In genomic region chr18:67574749-67575148, GRCh38 we compare ENCODE assay signal across 31 cellular contexts. TPM values are rescaled to one million over a fixed set of nuclear protein-coding genes. Genes with fewer than 3 reads are reported as not detected.
DNase-seq lines count a peak whose midpoint lies in the region; ATAC-seq, FAIRE-seq and TF ChIP-seq lines count a peak whose summit lies in the region.
"Had no signal": no experiment of that assay in that cellular context is flagged by ENCODE, and none has a peak within 500 bp of the region (broad histone marks: within the 10 kb centered on the region; RNA-seq: fewer than 3 reads in every experiment).

No MANE protein-coding gene starts in this region.

- H3K27ac Mint-ChIP-seq in activated T-helper 1 cell treated with anti-CD3 and anti-CD28 coated beads, Interleukin-12 subunit alpha, Interleukin-12 subunit beta, Interleukin-2, Interleukin-4 antibody, amounts not matched to agents 30 ng/mL and 10 ng/mL and 1 ng/mL, durations not matched to agents 14 hours and 24 hours and 36 hours = no peak overlapping the region
- H3K27ac Mint-ChIP-seq: activated CD8-positive, alpha-beta T cell treated with anti-CD3 and anti-CD28 coated beads for 36 hours; activated naive CD4-positive, alpha-beta T cell treated with anti-CD3 and anti-CD28 coated beads, Interleukin-2, amount 10 ng/mL, durations not matched to agents 7 days and 5 days; CD8-positive, alpha-beta memory T cell; dendritic cell treated with granulocyte-macrophage colony-stimulating factor and Interleukin-4, amounts not matched to agents 40 ng/mL and 50 ng/mL, for 4 days; endodermal cell; stimulated activated naive CD8-positive, alpha-beta T cell treated with anti-CD3 and anti-CD28 coated beads, Interleukin-15, amount 100 ng/mL, for 72 hours had no signal

- no peaks in the 10 kb centered on the region for H3K27me3 ChIP-seq in mammary epithelial cell (ENCODE audit: insufficient read depth, low read length)
- no peaks in the 10 kb centered on the region for H3K27me3 ChIP-seq in breast epithelium
- no peaks in the 10 kb centered on the region for H3K27me3 ChIP-seq in H1 (replicated peaks in 1 of 4; ENCODE audit: control insufficient read depth in 3 of 4, extremely low read depth in 1 of 4, insufficient read depth in 3 of 4, low read length in 3 of 4)
- no peaks in the 10 kb centered on the region for H3K27me3 ChIP-seq in vagina
- H3K27me3 ChIP-seq: adrenal gland, left lung had no signal

- FAIRE-seq in H1 (lab: Jason Lieb, UNC) = no peak
- FAIRE-seq: GM12892, HepG2, urothelium cell line had no signal

- in situ Hi-C loops in mammary epithelial cell (cut with MboI; ENCODE audit: low sequenced_read_pairs in 2 of 2) = no loop called here

- peaks cover 3% of the 10 kb centered on the region for H3K27me3 Mint-ChIP-seq in activated T-helper 1 cell treated with anti-CD3 and anti-CD28 coated beads, Interleukin-12 subunit alpha, Interleukin-12 subunit beta, Interleukin-2, Interleukin-4 antibody, amounts not matched to agents 30 ng/mL and 10 ng/mL and 1 ng/mL, durations not matched to agents 14 hours and 24 hours and 36 hours (ENCODE audit: insufficient read depth)
- H3K27me3 Mint-ChIP-seq: CD8-positive, alpha-beta memory T cell; stimulated activated naive CD8-positive, alpha-beta T cell treated with anti-CD3 and anti-CD28 coated beads, Interleukin-15, amount 100 ng/mL, for 72 hours had no signal

- H4K91ac ChIP-seq in H1 (replicated peaks; ENCODE audit: insufficient read length, low read length) = no peak overlapping the region

- no peak overlapping the region for H2BK12ac ChIP-seq in H1 (ENCODE audit: low read depth, low read length)

- TF ChIP-seq POLR2A in breast epithelium (IDR thresholded peaks at IDR 0.05) = no peak
- no peak for TF ChIP-seq POLR2A in H1 (IDR thresholded peaks at IDR 0.05; ENCODE audit: control extremely low read depth in 1 of 2, low read depth in 2 of 2, low read length in 2 of 2)
- no peak for TF ChIP-seq POLR2A in vagina (IDR thresholded peaks at IDR 0.05)

- H2BK5ac ChIP-seq in H1 (ENCODE audit: low read depth, low read length) = no peak overlapping the region

- no peak overlapping the region for H2BK15ac ChIP-seq in H1 (ENCODE audit: low read length)

- no peak overlapping the region for H3K18ac ChIP-seq in H1 (ENCODE audit: extremely low read depth, low read length)

- H3K56ac ChIP-seq in H1 (replicated peaks; ENCODE audit: insufficient read length, low read depth, low read length) = no peak overlapping the region

- no peak overlapping the region for H3K4me3 ChIP-seq in mammary epithelial cell (replicated peaks in 1 of 3; ENCODE audit: insufficient read depth in 1 of 3, low read depth in 2 of 3, low read length in 3 of 3)
- H3K4me3 ChIP-seq in breast epithelium = no peak overlapping the region
- no peak overlapping the region for H3K4me3 ChIP-seq in H1 (ENCODE audit: extremely low read depth in 1 of 4, insufficient read depth in 2 of 4, low read depth in 3 of 4, low read length in 4 of 4)
- H3K4me3 ChIP-seq in vagina = no peak overlapping the region
- H3K4me3 ChIP-seq: adrenal gland, HAP-1, left lung, SK-N-MC, smooth muscle cell, thoracic aorta had no signal

- H4K5ac ChIP-seq in H1 (ENCODE audit: insufficient read length, low read depth, low read length) = no peak overlapping the region

- H3K9ac ChIP-seq in mammary epithelial cell (ENCODE audit: insufficient read depth, low read length) (no peak overlapping the region), H1 (replicated peaks in 1 of 4; ENCODE audit: extremely low read depth in 1 of 4, low read depth in 3 of 4, low read length in 3 of 4) (no peak overlapping the region)

- no peak overlapping the region for H3K4ac ChIP-seq in H1 (replicated peaks; ENCODE audit: insufficient read length, low read depth, low read length)

- no peak for DNase-seq in mammary epithelial cell
- no peak for DNase-seq in breast epithelium (ENCODE audit: low spot score in 2 of 2)
- peak; percentile 41 to 80 for DNase-seq in NCI-H1930 (lab: John Stamatoyannopoulos, UW)
- DNase-seq in H1 (ENCODE audit: low read depth in 1 of 2, low spot score in 2 of 2) = no peak
- DNase-seq in activated T-helper 1 cell treated with anti-CD3 and anti-CD28 coated beads, Interleukin-12 subunit alpha, Interleukin-12 subunit beta, Interleukin-2, Interleukin-4 antibody, amounts not matched to agents 30 ng/mL and 10 ng/mL and 1 ng/mL, durations not matched to agents 14 hours and 24 hours and 36 hours (ENCODE audit: low spot score) = no peak
- no peak for DNase-seq in vagina (ENCODE audit: extremely low spot score in 2 of 2)
- DNase-seq: activated CD4-positive, CD25-positive, alpha-beta regulatory T cell; activated CD8-positive, alpha-beta memory T cell treated with anti-CD3 and anti-CD28 coated beads, Interleukin-2, amount 50 U/mL, for 48 hours; activated CD8-positive, alpha-beta T cell treated with anti-CD3 and anti-CD28 coated beads for 36 hours; activated naive CD4-positive, alpha-beta T cell treated with anti-CD3 and anti-CD28 coated beads, Interleukin-2, amount 10 ng/mL, durations not matched to agents 7 days and 5 days; adrenal gland; CD8-positive, alpha-beta memory T cell; DMS153; endodermal cell; left lung; MV-4-11; NCI-H187 treated with DMSO at 0.1 percent for 48 hours; NCI-H2227 treated with DMSO at 0.1 percent for 48 hours; right cardiac atrium; stimulated activated naive CD8-positive, alpha-beta T cell treated with anti-CD3 and anti-CD28 coated beads, Interleukin-15, amount 100 ng/mL, for 72 hours had no signal

- H2AFZ ChIP-seq in mammary epithelial cell (ENCODE audit: low read depth, low read length) (peak overlapping the region; percentile 2), H1 (ENCODE audit: low read length) (peak overlapping the region; percentile 76)

- ATAC-seq in HG02840 (IDR thresholded peaks at IDR 0.05; ENCODE audit: low FRiP score, unreplicated experiment) = no peak
- ATAC-seq: activated CD8-positive, alpha-beta T cell treated with anti-CD3 and anti-CD28 coated beads for 36 hours; HepG2; left lung; right cardiac atrium; stimulated activated naive CD8-positive, alpha-beta T cell treated with anti-CD3 and anti-CD28 coated beads, Interleukin-15, amount 100 ng/mL, for 72 hours had no signal

- H3K27ac ChIP-seq in mammary epithelial cell (ENCODE audit: insufficient read depth, low read depth, low read length) = no peak overlapping the region
- no peak overlapping the region for H3K27ac ChIP-seq in breast epithelium
- H3K27ac ChIP-seq in H1 (ENCODE audit: low read depth, low read length) = no peak overlapping the region
- H3K27ac ChIP-seq in vagina = no peak overlapping the region
- H3K27ac ChIP-seq: adrenal gland, left lung, SK-N-MC, thoracic aorta had no signal

- no peaks in the 10 kb centered on the region for H3K4me1 Mint-ChIP-seq in activated T-helper 1 cell treated with anti-CD3 and anti-CD28 coated beads, Interleukin-12 subunit alpha, Interleukin-12 subunit beta, Interleukin-2, Interleukin-4 antibody, amounts not matched to agents 30 ng/mL and 10 ng/mL and 1 ng/mL, durations not matched to agents 14 hours and 24 hours and 36 hours (ENCODE audit: low read depth)
- H3K4me1 Mint-ChIP-seq: activated naive CD4-positive, alpha-beta T cell treated with anti-CD3 and anti-CD28 coated beads, Interleukin-2, amount 10 ng/mL, durations not matched to agents 7 days and 5 days; CD8-positive, alpha-beta memory T cell; endodermal cell; stimulated activated naive CD8-positive, alpha-beta T cell treated with anti-CD3 and anti-CD28 coated beads, Interleukin-15, amount 100 ng/mL, for 72 hours had no signal

- H3K23me2 ChIP-seq in H1 (ENCODE audit: low read depth, low read length) = no peaks in the 10 kb centered on the region

- no peak for TF ChIP-seq RAD21 in H1 (IDR thresholded peaks at IDR 0.05 in 1 of 2, conservative IDR thresholded peaks at IDR 0.05 in 1 of 2; ENCODE audit: low read depth in 2 of 2, low read length in 2 of 2)

- H3K36me3 ChIP-seq in mammary epithelial cell (ENCODE audit: insufficient read depth, low read length) (no peaks in the 10 kb centered on the region), breast epithelium (no peaks in the 10 kb centered on the region), H1 (ENCODE audit: control insufficient read depth in 2 of 4, insufficient read depth in 4 of 4, low read length in 3 of 4) (no peaks in the 10 kb centered on the region; a peak in 1 of 8 replicates), vagina (no peaks in the 10 kb centered on the region)
- H3K36me3 ChIP-seq: adrenal gland, HAP-1, left lung, thoracic aorta had no signal

- no peak overlapping the region for H4K8ac ChIP-seq in H1 (ENCODE audit: extremely low read depth, insufficient read depth, low read length)

- intact Hi-C loops in mammary epithelial cell (cut with micrococcal nuclease) (no loop called here), breast epithelium (cut with DNase I; ENCODE audit: low total_unique reads) (no loop called here), vagina (cut with DNase I) (no loop called here)
- intact Hi-C loops in activated T-helper 1 cell treated with anti-CD3 and anti-CD28 coated beads, Interleukin-12 subunit alpha, Interleukin-12 subunit beta, Interleukin-2, Interleukin-4 antibody, amounts not matched to agents 30 ng/mL and 10 ng/mL and 1 ng/mL, durations not matched to agents 14 hours and 24 hours and 36 hours (cut with micrococcal nuclease) = no loop called here

- H3K4me1 ChIP-seq in mammary epithelial cell (ENCODE audit: insufficient read depth, low read length) (no peaks in the 10 kb centered on the region), breast epithelium (no peaks in the 10 kb centered on the region), H1 (replicated peaks in 1 of 4; ENCODE audit: control insufficient read depth in 3 of 4, insufficient read depth in 4 of 4, low read length in 3 of 4) (no peaks in the 10 kb centered on the region), vagina (no peaks in the 10 kb centered on the region)
- H3K4me1 ChIP-seq: adrenal gland, HAP-1, left lung had no signal

- H3K36me3 Mint-ChIP-seq in activated T-helper 1 cell treated with anti-CD3 and anti-CD28 coated beads, Interleukin-12 subunit alpha, Interleukin-12 subunit beta, Interleukin-2, Interleukin-4 antibody, amounts not matched to agents 30 ng/mL and 10 ng/mL and 1 ng/mL, durations not matched to agents 14 hours and 24 hours and 36 hours (ENCODE audit: low read depth) = no peaks in the 10 kb centered on the region
- H3K36me3 Mint-ChIP-seq: activated naive CD4-positive, alpha-beta T cell treated with anti-CD3 and anti-CD28 coated beads, Interleukin-2, amount 10 ng/mL, durations not matched to agents 7 days and 5 days; CD8-positive, alpha-beta memory T cell had no signal

- H3K4me2 ChIP-seq in mammary epithelial cell (ENCODE audit: insufficient read depth, low read depth, low read length) = no peak overlapping the region
- H3K4me2 ChIP-seq in H1 (ENCODE audit: insufficient read depth in 1 of 2, low read depth in 2 of 2, low read length in 2 of 2) = no peak overlapping the region
- H3K4me2 ChIP-seq: smooth muscle cell had no signal

- no peak overlapping the region for H3K14ac ChIP-seq in H1 (ENCODE audit: insufficient read length)

- H2BK20ac ChIP-seq in H1 (ENCODE audit: low read length) = no peak overlapping the region

- no TSS peak for BruUV-seq in mammary epithelial cell (replicated peaks; lab: Mats Ljungman, UMichigan)

- no peak overlapping the region for H3K4me3 Mint-ChIP-seq in activated T-helper 1 cell treated with anti-CD3 and anti-CD28 coated beads, Interleukin-12 subunit alpha, Interleukin-12 subunit beta, Interleukin-2, Interleukin-4 antibody, amounts not matched to agents 30 ng/mL and 10 ng/mL and 1 ng/mL, durations not matched to agents 14 hours and 24 hours and 36 hours
- H3K4me3 Mint-ChIP-seq: activated CD8-positive, alpha-beta T cell treated with anti-CD3 and anti-CD28 coated beads for 36 hours; activated naive CD4-positive, alpha-beta T cell treated with anti-CD3 and anti-CD28 coated beads, Interleukin-2, amount 10 ng/mL, durations not matched to agents 7 days and 5 days; CD8-positive, alpha-beta memory T cell; dendritic cell treated with granulocyte-macrophage colony-stimulating factor and Interleukin-4, amounts not matched to agents 40 ng/mL and 50 ng/mL, for 4 days; endodermal cell; stimulated activated naive CD8-positive, alpha-beta T cell treated with anti-CD3 and anti-CD28 coated beads, Interleukin-15, amount 100 ng/mL, for 72 hours had no signal

- H3K23ac ChIP-seq in H1 (ENCODE audit: insufficient read length) = no peak overlapping the region

- no peaks in the 10 kb centered on the region for H3K9me3 Mint-ChIP-seq in activated T-helper 1 cell treated with anti-CD3 and anti-CD28 coated beads, Interleukin-12 subunit alpha, Interleukin-12 subunit beta, Interleukin-2, Interleukin-4 antibody, amounts not matched to agents 30 ng/mL and 10 ng/mL and 1 ng/mL, durations not matched to agents 14 hours and 24 hours and 36 hours
- H3K9me3 Mint-ChIP-seq: activated CD8-positive, alpha-beta T cell treated with anti-CD3 and anti-CD28 coated beads for 36 hours; activated naive CD4-positive, alpha-beta T cell treated with anti-CD3 and anti-CD28 coated beads, Interleukin-2, amount 10 ng/mL, durations not matched to agents 7 days and 5 days; CD8-positive, alpha-beta memory T cell; dendritic cell treated with granulocyte-macrophage colony-stimulating factor and Interleukin-4, amounts not matched to agents 40 ng/mL and 50 ng/mL, for 4 days; stimulated activated naive CD8-positive, alpha-beta T cell treated with anti-CD3 and anti-CD28 coated beads, Interleukin-15, amount 100 ng/mL, for 72 hours had no signal

- no peak overlapping the region for H2AK5ac ChIP-seq in H1 (ENCODE audit: low read depth, low read length)

- WGBS in mammary epithelial cell (ENCODE audit: low coverage, missing lambda C conversion rate) = 87% methylated on average over 3 of the region's 3 CpGs
- 82% methylated on average over 3 of the region's 3 CpGs; no CpG with 5 or more reads in 1 of the 2 experiments for WGBS in H1 (ENCODE audit: extremely low coverage in 1 of 2, insufficient coverage in 1 of 2, insufficient read length in 1 of 2, insufficient replicate concordance in 2 of 2, low coverage in 1 of 2, low lambda C conversion rate in 2 of 2, missing lambda C conversion rate in 1 of 2), 2 experiments

- H2BK120ac ChIP-seq in H1 (replicated peaks; ENCODE audit: low read depth, low read length) = no peak overlapping the region

- CTCF ChIA-PET in mammary epithelial cell (lab: Charles Lee; ENCODE audit: low non-redundant PET) (no interaction called here), H1 (lab: Charles Lee; ENCODE audit: partially characterized antibody) (no interaction called here)

- no peak for TF ChIP-seq EP300 in H1 (IDR thresholded peaks at IDR 0.05; ENCODE audit: borderline replicate concordance in 1 of 2, low read depth in 2 of 2, low read length in 2 of 2)

- H3K79me2 ChIP-seq in mammary epithelial cell (ENCODE audit: insufficient read depth, low read length) = no peaks in the 10 kb centered on the region
- H3K79me2 ChIP-seq in H1 (ENCODE audit: control insufficient read depth in 1 of 2, insufficient read depth in 2 of 2, low read length in 2 of 2) = no peaks in the 10 kb centered on the region

- dilution Hi-C loops in mammary epithelial cell (cut with HindIII; ENCODE audit: low sequenced_read_pairs) = no loop called here

- H3K9me3 ChIP-seq in mammary epithelial cell (replicated peaks; ENCODE audit: insufficient read depth, low read length) (no peaks in the 10 kb centered on the region), breast epithelium (no peaks in the 10 kb centered on the region), H1 (ENCODE audit: insufficient read depth in 2 of 2, low read depth in 1 of 2, low read length in 1 of 2) (no peaks in the 10 kb centered on the region), vagina (no peaks in the 10 kb centered on the region)
- H3K9me3 ChIP-seq: adrenal gland, HAP-1, left lung, thoracic aorta had no signal

- POLR2A ChIA-PET in H1 (lab: Charles Lee; ENCODE audit: partially characterized antibody) = no interaction called here

- H4K20me1 ChIP-seq in mammary epithelial cell (ENCODE audit: insufficient read depth, low read length) = no peaks in the 10 kb centered on the region
- no peaks in the 10 kb centered on the region for H4K20me1 ChIP-seq in H1 (replicated peaks in 1 of 2; ENCODE audit: control insufficient read depth in 1 of 2, insufficient read depth in 2 of 2, low read length in 2 of 2)

- TF ChIP-seq CTCF in mammary epithelial cell (conservative IDR thresholded peaks at IDR 0.05 in 1 of 2, IDR thresholded peaks at IDR 0.05 in 1 of 2; ENCODE audit: extremely low read depth in 1 of 2, insufficient read depth in 1 of 2, low read depth in 1 of 2, low read length in 2 of 2) = no peak
- no peak for TF ChIP-seq CTCF in breast epithelium (IDR thresholded peaks at IDR 0.05)
- no peak for TF ChIP-seq CTCF in H1 (IDR thresholded peaks at IDR 0.05; ENCODE audit: control extremely low read depth in 1 of 3, insufficient read depth in 1 of 3, low read depth in 1 of 3, low read length in 3 of 3)
- no peak for TF ChIP-seq CTCF in vagina (IDR thresholded peaks at IDR 0.05)

- H3K79me1 ChIP-seq in H1 (ENCODE audit: low read depth, low read length) = no peaks in the 10 kb centered on the region

RNA-seq across cellular contexts. Expression of gene DSEL, which starts 58.2 kb away (rescaled TPM):
- total RNA-seq in mammary epithelial cell = 1 to 10 TPM; 4.8 to 6.0 TPM
- 3.6 TPM for polyA plus RNA-seq in mammary epithelial cell
- polyA minus RNA-seq in mammary epithelial cell = 11.2 TPM
- total RNA-seq in breast epithelium = 10 to 100 TPM; 13.8 to 34.1 (median 14.5) TPM
- 20.6 and 22.8 TPM in 2 replicates for total RNA-seq in H1 (2021; fragmentation: NEBNext Ultra II Directional; extraction: Animal tissue kit (Norgen Biotek cat#: 25700))
- polyA plus RNA-seq in H1 (2011; rRNA removed) = 1.8 and 3.0 TPM in 2 replicates
- polyA plus RNA-seq in H1 (2011; cell fraction: cytosol; rRNA removed) = 2.6 TPM
- polyA plus RNA-seq in H1 (2011; cell fraction: nucleus; rRNA removed) = 2.0 TPM
- polyA plus RNA-seq in H1 (2012, experiment 1 of 2) = 2.7 to 5.9 TPM (median 3.9 TPM) in 4 replicates
- 0.94 TPM for polyA plus RNA-seq in H1 (2012, experiment 2 of 2)
- polyA plus RNA-seq in H1 (2013, experiment 1 of 2) = 24.6 TPM
- polyA plus RNA-seq in H1 (2013, experiment 2 of 2) = 25.3 TPM
- 16.5 and 23.2 TPM in 2 replicates for polyA minus RNA-seq in H1 (2011; rRNA and poly(A)+ RNA removed)
- polyA minus RNA-seq in H1 (2011; cell fraction: cytosol; rRNA and poly(A)+ RNA removed) = 10.1 TPM
- 38.6 TPM for polyA minus RNA-seq in H1 (2011; cell fraction: nucleus; rRNA and poly(A)+ RNA removed)
- 0.03 and 0.05 TPM in 2 replicates for total RNA-seq in activated T-helper 1 cell treated with anti-CD3 and anti-CD28 coated beads, Interleukin-12 subunit alpha, Interleukin-12 subunit beta, Interleukin-2, Interleukin-4 antibody, amounts not matched to agents 30 ng/mL and 10 ng/mL and 1 ng/mL, durations not matched to agents 14 hours and 24 hours and 36 hours
- total RNA-seq in vagina = 7.6 TPM
- total RNA-seq: OCI-LY7; T-helper 1 cell treated with Interleukin-12 subunit alpha and Interleukin-12 subunit beta and Interleukin-4 antibody, amounts not matched to agents 30 ng/mL and 1 ng/mL, for 36 hours had no signal

Comparison
In these comparisons a context has a peak if more than half of its experiments do, and no peak if none do; other contexts are left out.
1. DNase-seq: peak in NCI-H1930 (2 of 2); none in mammary epithelial cell (single experiment), breast epithelium (0 of 2), H1 (0 of 2), activated T-helper 1 cell treated with anti-CD3 and anti-CD28 coated beads, Interleukin-12 subunit alpha, Interleukin-12 subunit beta, Interleukin-2, Interleukin-4 antibody, amounts not matched to agents 30 ng/mL and 10 ng/mL and 1 ng/mL, durations not matched to agents 14 hours and 24 hours and 36 hours (single experiment) and vagina (0 of 2).